8 cellular contexts compared by ENCODE assay signal in the genomic region with DNA sequence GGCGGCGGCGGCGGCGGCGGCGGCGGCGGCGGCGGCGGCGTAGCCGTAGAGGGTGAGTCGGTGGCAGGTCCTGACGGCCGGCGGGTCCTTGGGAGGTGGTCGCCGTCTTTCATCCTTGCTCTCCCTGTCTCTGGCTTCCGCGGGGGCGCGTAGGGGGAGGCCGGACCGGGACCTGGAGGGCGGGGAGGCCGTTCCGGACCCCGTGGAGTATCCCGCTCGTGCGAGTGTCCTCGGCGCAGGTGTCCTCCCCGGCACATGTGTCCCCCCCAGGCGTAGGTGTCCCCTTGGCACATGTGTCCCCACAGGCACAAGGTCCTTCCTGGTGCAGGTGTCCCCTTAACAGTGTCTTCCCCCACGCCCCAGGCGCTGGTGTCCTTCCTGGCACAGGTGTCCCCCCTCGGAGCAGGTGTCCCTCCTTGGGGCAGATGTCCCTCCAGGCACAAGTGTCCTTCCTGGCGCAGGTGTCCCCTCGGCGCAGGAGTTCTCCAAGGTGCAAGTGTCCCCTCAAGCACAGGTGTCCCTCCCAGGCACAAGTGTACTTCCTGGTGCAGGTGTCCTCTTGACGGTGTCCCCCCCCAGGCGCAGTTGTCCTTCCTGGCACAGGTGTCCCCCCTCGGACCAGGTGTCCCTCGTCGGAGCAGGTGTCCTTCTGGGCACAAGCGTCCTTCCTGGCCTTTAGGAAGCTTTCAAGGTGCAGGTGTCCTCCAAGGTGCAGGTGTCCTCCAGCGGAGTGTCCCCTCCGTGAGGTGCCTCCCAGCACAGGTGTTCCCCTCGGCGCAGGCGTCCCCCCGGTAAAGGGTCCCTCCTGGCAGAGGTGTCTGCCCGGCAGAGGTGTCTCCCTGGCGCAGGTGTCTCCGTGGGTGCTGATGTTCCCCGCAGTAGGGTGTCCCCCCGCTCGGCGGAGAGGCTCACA. TPM values are rescaled to one million over a fixed set of nuclear protein-coding genes. Genes with fewer than 3 reads are reported as not detected.
DNase-seq lines count a peak whose midpoint lies in the region; ATAC-seq and TF ChIP-seq lines count a peak whose summit lies in the region.

No MANE protein-coding gene starts in this region.

- WGBS in liver = 15% methylated on average over 62 of the region's 62 CpGs

- TF ChIP-seq CTCF in RWPE2 (IDR thresholded peaks at IDR 0.05; ENCODE audit: poor library complexity, severe bottlenecking) = no peak
- TF ChIP-seq CTCF in cardiac fibroblast (IDR thresholded peaks at IDR 0.05; ENCODE audit: low read depth, low read length) = no peak
- no peak for TF ChIP-seq CTCF in liver (IDR thresholded peaks at IDR 0.05; ENCODE audit: low read depth, low read length, missing input control)

- no peaks in the 10 kb centered on the region for H3K27me3 Mint-ChIP-seq in stimulated activated naive CD8-positive, alpha-beta T cell treated with anti-CD3 and anti-CD28 coated beads, Interleukin-15, Interleukin-2, amounts not matched to agents 100 ng/mL and 50 ng/mL, for 24 hours

- ATAC-seq in HG03025 (IDR thresholded peaks at IDR 0.05; ENCODE audit: low FRiP score, unreplicated experiment) (peak; percentile 19), RWPE2 (ENCODE audit: low read depth) (peak; percentile 22)

- H3K9me3 Mint-ChIP-seq in stimulated activated naive CD8-positive, alpha-beta T cell treated with anti-CD3 and anti-CD28 coated beads, Interleukin-15, Interleukin-2, amounts not matched to agents 100 ng/mL and 50 ng/mL, for 24 hours = no peaks in the 10 kb centered on the region

- TF ChIP-seq RAD21 in liver (IDR thresholded peaks at IDR 0.05) = no peak

- H3K36me3 Mint-ChIP-seq in stimulated activated naive CD8-positive, alpha-beta T cell treated with anti-CD3 and anti-CD28 coated beads, Interleukin-15, Interleukin-2, amounts not matched to agents 100 ng/mL and 50 ng/mL, for 24 hours (ENCODE audit: low read depth) = peaks cover 28% of the 10 kb centered on the region

- H3K4me3 Mint-ChIP-seq in stimulated activated naive CD8-positive, alpha-beta T cell treated with anti-CD3 and anti-CD28 coated beads, Interleukin-15, Interleukin-2, amounts not matched to agents 100 ng/mL and 50 ng/mL, for 24 hours = peak overlapping the region; percentile 96

- H3K4me1 Mint-ChIP-seq in stimulated activated naive CD8-positive, alpha-beta T cell treated with anti-CD3 and anti-CD28 coated beads, Interleukin-15, Interleukin-2, amounts not matched to agents 100 ng/mL and 50 ng/mL, for 24 hours (ENCODE audit: low read depth) = peaks cover 44% of the 10 kb centered on the region

- H3K27me3 ChIP-seq in RWPE2 (ENCODE audit: insufficient read depth, poor library complexity, severe bottlenecking) = no peaks in the 10 kb centered on the region
- no peaks in the 10 kb centered on the region for H3K27me3 ChIP-seq in liver (ENCODE audit: control insufficient read depth in 4 of 4, insufficient read depth in 4 of 4, low read length in 3 of 4)

- H3K9me3 ChIP-seq in RWPE2 (ENCODE audit: severe bottlenecking) (no peaks in the 10 kb centered on the region), liver (ENCODE audit: control insufficient read depth in 4 of 4, low read length in 3 of 4) (no peaks in the 10 kb centered on the region)

- H3K4me3 ChIP-seq in RWPE2 (ENCODE audit: severe bottlenecking) = peak overlapping the region; percentile 92
- H3K4me3 ChIP-seq in cardiac fibroblast (replicated peaks in 1 of 2; ENCODE audit: low read depth in 2 of 2, low read length in 2 of 2) = peak overlapping the region; percentile 100
- H3K4me3 ChIP-seq in liver (ENCODE audit: low read depth in 1 of 3, low read length in 3 of 3) = peak overlapping the region; percentile 60 to 88 (median 88)

- no peak overlapping the region for H3K27ac ChIP-seq in RWPE2 (ENCODE audit: poor library complexity, severe bottlenecking)
- no peak overlapping the region for H3K27ac ChIP-seq in liver (ENCODE audit: low read depth in 1 of 2, low read length in 2 of 2)

- peak overlapping the region; percentile 81 for H3K27ac Mint-ChIP-seq in stimulated activated naive CD8-positive, alpha-beta T cell treated with anti-CD3 and anti-CD28 coated beads, Interleukin-15, Interleukin-2, amounts not matched to agents 100 ng/mL and 50 ng/mL, for 24 hours

- peaks cover 8% of the 10 kb centered on the region for H3K4me1 ChIP-seq in RWPE2 (ENCODE audit: insufficient read depth, poor library complexity, severe bottlenecking)
- peaks cover 6 to 19% (median 17%) of the 10 kb centered on the region in 4 donors for H3K4me1 ChIP-seq in liver (ENCODE audit: control insufficient read depth in 4 of 4, insufficient read depth in 4 of 4, low read length in 3 of 4)

- H3K9ac ChIP-seq in liver (ENCODE audit: low read depth in 1 of 2, low read length in 2 of 2) = peak overlapping the region in 1 of 2 donors; percentile 75

- H3K36me3 ChIP-seq in RWPE2 (ENCODE audit: low read depth) = peaks cover 23% of the 10 kb centered on the region
- peaks cover 0 to 20% (median 9%) of the 10 kb centered on the region in 4 donors for H3K36me3 ChIP-seq in liver (ENCODE audit: control insufficient read depth in 4 of 4, insufficient read depth in 3 of 4, low read depth in 1 of 4, low read length in 3 of 4)

- DNase-seq in NCI-H2029 (lab: John Stamatoyannopoulos, UW) = peak; percentile 64
- no peak for DNase-seq in NCI-H2029 treated with DMSO at 0.1 percent for 48 hours (lab: John Stamatoyannopoulos, UW)
- peak; percentile 71 for DNase-seq in RWPE2 (ENCODE audit: low spot score)
- DNase-seq in cardiac fibroblast (ENCODE audit: low read depth in 2 of 2) = no peak
- no peak for DNase-seq in NCI-H226

TF ChIP-seq in liver, 16 proteins besides CTCF, POLR2A, EP300 and RAD21:
- TF ChIP-seq HNF4A (conservative IDR thresholded peaks at IDR 0.05) (no peak), JUND (IDR thresholded peaks at IDR 0.05) (no peak), TAF1 (conservative IDR thresholded peaks at IDR 0.05) (no peak), FOXA1 (IDR thresholded peaks at IDR 0.05) (no peak), EGR1 (IDR thresholded peaks at IDR 0.05; ENCODE audit: low read depth in 2 of 2) (no peak), MAX (IDR thresholded peaks at IDR 0.05) (no peak), GABPA (IDR thresholded peaks at IDR 0.05 in 1 of 2, conservative IDR thresholded peaks at IDR 0.05 in 1 of 2) (no peak), RXRA (IDR thresholded peaks at IDR 0.05) (no peak), FOXA2 (IDR thresholded peaks at IDR 0.05) (no peak)
- TF ChIP-seq, protein P1, sequence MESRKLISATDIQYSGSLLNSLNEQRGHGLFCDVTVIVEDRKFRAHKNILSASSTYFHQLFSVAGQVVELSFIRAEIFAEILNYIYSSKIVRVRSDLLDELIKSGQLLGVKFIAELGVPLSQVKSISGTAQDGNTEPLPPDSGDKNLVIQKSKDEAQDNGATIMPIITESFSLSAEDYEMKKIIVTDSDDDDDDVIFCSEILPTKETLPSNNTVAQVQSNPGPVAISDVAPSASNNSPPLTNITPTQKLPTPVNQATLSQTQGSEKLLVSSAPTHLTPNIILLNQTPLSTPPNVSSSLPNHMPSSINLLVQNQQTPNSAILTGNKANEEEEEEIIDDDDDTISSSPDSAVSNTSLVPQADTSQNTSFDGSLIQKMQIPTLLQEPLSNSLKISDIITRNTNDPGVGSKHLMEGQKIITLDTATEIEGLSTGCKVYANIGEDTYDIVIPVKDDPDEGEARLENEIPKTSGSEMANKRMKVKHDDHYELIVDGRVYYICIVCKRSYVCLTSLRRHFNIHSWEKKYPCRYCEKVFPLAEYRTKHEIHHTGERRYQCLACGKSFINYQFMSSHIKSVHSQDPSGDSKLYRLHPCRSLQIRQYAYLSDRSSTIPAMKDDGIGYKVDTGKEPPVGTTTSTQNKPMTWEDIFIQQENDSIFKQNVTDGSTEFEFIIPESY (IDR thresholded peaks at IDR 0.05) = no peak
- TF ChIP-seq, protein P2, sequence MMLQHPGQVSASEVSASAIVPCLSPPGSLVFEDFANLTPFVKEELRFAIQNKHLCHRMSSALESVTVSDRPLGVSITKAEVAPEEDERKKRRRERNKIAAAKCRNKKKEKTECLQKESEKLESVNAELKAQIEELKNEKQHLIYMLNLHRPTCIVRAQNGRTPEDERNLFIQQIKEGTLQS (IDR thresholded peaks at IDR 0.05) = no peak

RNA-seq across cellular contexts. Expression of gene EXOC3, which starts 0.5 kb away (rescaled TPM):
- total RNA-seq in liver = 10 to 100 TPM; 19.9 to 23.9 TPM
- polyA plus RNA-seq in liver = 10 to 100 TPM; 12.4 to 17.2 TPM

Comparison
In these comparisons a context has a peak if more than half of its experiments do, and no peak if none do; other contexts are left out.
1. DNase-seq: peak in NCI-H2029 (single experiment) and RWPE2 (single experiment); none in NCI-H2029 treated with DMSO at 0.1 percent for 48 hours (single experiment), cardiac fibroblast (0 of 2) and NCI-H226 (single experiment).
2. Peak in every context shown above with its lines, with median percentiles within 50 percentile points of each other: H3K4me3 ChIP-seq.